ENCODE assay signal across 1 cellular context in the genomic region with DNA sequence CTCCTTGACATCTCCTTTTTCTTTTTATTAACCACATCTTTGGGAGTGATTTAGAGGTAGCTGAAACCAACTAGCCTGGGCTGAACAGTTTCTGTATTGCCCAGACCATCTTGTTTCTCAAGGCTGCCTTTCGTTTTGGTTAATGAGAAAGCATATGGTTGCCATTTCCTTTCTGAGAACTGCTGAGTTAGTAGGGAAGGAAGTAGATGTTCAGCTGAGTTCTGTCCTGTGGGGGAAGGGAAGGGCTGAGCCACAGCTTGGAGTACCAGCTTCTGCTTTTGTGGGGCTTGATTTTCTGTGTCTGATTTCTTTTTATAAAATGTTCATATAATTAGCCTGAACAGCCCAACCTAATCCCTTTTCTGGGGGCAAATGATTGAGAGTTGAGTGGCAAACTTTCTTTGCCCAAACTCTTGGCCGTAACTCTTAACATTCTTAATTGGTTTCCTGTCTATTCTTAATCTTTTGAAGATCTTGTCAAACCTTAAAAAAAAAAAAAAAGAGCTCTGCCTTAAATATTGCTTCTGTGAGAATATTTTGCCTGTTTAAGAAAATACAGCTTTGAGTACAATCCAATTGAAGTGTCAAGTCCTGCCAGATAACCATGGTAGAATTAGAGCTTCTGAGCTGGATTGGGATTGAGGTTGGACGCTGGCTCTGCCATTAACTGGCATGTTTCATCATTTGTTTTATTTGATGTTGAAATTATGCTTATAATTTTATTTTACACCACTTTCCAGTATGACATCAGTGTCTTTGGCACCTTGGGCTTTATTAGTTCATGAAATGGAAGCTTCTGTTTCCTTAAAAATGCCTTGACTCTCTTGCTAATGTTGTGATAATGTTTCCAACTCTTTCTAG.
A peak's percentile ranks its signal among the peaks of the same experiment; 100 is the strongest.
TF ChIP-seq lines count a peak whose summit lies in the region.

No MANE protein-coding gene starts in this region.

TF ChIP-seq in K562, 482 proteins besides CTCF, POLR2A, EP300 and RAD21 (continued from another document):
- TF ChIP-seq, protein P1, sequence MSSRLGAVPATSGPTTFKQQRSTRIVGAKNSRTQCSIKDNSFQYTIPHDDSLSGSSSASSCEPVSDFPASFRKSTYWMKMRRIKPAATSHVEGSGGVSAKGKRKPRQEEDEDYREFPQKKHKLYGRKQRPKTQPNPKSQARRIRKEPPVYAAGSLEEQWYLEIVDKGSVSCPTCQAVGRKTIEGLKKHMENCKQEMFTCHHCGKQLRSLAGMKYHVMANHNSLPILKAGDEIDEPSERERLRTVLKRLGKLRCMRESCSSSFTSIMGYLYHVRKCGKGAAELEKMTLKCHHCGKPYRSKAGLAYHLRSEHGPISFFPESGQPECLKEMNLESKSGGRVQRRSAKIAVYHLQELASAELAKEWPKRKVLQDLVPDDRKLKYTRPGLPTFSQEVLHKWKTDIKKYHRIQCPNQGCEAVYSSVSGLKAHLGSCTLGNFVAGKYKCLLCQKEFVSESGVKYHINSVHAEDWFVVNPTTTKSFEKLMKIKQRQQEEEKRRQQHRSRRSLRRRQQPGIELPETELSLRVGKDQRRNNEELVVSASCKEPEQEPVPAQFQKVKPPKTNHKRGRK (tag; IDR thresholded peaks at IDR 0.05), result no peak
- peak; percentile 56; the same call in 1 of the 2 replicates for TF ChIP-seq ZNF197 (CRISPR knock-in tag; IDR thresholded peaks at IDR 0.05; ENCODE audit: low read depth)
- peak; percentile 65 for TF ChIP-seq DACH1 (IDR thresholded peaks at IDR 0.05; ENCODE audit: partially characterized antibody)
- TF ChIP-seq ZNF224 (CRISPR knock-in tag; IDR thresholded peaks at IDR 0.05), result no peak
- TF ChIP-seq SP2 (IDR thresholded peaks at IDR 0.05; ENCODE audit: extremely low read depth, low read depth, low read length, poor library complexity, severe bottlenecking), result no peak
- TF ChIP-seq ZNF239 (CRISPR knock-in tag; IDR thresholded peaks at IDR 0.05), result no peak
- TF ChIP-seq SIN3A (IDR thresholded peaks at IDR 0.05; ENCODE audit: borderline replicate concordance in 2 of 2, control insufficient read depth in 1 of 2, low read depth in 2 of 2, low read length in 2 of 2), result no peak
- no peak for TF ChIP-seq DPF2 (IDR thresholded peaks at IDR 0.05)
- TF ChIP-seq, protein P2, sequence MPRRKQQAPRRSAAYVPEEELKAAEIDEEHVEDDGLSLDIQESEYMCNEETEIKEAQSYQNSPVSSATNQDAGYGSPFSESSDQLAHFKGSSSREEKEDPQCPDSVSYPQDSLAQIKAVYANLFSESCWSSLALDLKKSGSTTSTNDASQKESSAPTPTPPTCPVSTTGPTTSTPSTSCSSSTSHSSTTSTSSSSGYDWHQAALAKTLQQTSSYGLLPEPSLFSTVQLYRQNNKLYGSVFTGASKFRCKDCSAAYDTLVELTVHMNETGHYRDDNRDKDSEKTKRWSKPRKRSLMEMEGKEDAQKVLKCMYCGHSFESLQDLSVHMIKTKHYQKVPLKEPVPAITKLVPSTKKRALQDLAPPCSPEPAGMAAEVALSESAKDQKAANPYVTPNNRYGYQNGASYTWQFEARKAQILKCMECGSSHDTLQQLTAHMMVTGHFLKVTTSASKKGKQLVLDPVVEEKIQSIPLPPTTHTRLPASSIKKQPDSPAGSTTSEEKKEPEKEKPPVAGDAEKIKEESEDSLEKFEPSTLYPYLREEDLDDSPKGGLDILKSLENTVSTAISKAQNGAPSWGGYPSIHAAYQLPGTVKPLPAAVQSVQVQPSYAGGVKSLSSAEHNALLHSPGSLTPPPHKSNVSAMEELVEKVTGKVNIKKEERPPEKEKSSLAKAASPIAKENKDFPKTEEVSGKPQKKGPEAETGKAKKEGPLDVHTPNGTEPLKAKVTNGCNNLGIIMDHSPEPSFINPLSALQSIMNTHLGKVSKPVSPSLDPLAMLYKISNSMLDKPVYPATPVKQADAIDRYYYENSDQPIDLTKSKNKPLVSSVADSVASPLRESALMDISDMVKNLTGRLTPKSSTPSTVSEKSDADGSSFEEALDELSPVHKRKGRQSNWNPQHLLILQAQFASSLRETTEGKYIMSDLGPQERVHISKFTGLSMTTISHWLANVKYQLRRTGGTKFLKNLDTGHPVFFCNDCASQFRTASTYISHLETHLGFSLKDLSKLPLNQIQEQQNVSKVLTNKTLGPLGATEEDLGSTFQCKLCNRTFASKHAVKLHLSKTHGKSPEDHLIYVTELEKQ (CRISPR knock-in tag; IDR thresholded peaks at IDR 0.05), result no peak
- TF ChIP-seq ZNF583 (CRISPR knock-in tag; IDR thresholded peaks at IDR 0.05), result no peak
- 0 out of 4 replicates have a peak, but pooled peaks have one; percentile 25 to 28 for TF ChIP-seq RCOR1 (IDR thresholded peaks at IDR 0.05; ENCODE audit: borderline replicate concordance in 1 of 2, low read depth in 2 of 2, low read length in 2 of 2)
- TF ChIP-seq ASH1L (IDR thresholded peaks at IDR 0.05; ENCODE audit: borderline replicate concordance, low read depth, partially characterized antibody), result no peak
- TF ChIP-seq, protein P3, sequence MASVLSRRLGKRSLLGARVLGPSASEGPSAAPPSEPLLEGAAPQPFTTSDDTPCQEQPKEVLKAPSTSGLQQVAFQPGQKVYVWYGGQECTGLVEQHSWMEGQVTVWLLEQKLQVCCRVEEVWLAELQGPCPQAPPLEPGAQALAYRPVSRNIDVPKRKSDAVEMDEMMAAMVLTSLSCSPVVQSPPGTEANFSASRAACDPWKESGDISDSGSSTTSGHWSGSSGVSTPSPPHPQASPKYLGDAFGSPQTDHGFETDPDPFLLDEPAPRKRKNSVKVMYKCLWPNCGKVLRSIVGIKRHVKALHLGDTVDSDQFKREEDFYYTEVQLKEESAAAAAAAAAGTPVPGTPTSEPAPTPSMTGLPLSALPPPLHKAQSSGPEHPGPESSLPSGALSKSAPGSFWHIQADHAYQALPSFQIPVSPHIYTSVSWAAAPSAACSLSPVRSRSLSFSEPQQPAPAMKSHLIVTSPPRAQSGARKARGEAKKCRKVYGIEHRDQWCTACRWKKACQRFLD (CRISPR knock-in tag; IDR thresholded peaks at IDR 0.05), result peak; percentile 72; the same call in 1 of the 2 replicates
- TF ChIP-seq BRD9 (IDR thresholded peaks at IDR 0.05; ENCODE audit: low read depth, partially characterized antibody), result peak; percentile 39
TF ChIP-seq in K562: peak in this region for 50.
